ENCODE assay signal across 18 cellular contexts in the genomic region with DNA sequence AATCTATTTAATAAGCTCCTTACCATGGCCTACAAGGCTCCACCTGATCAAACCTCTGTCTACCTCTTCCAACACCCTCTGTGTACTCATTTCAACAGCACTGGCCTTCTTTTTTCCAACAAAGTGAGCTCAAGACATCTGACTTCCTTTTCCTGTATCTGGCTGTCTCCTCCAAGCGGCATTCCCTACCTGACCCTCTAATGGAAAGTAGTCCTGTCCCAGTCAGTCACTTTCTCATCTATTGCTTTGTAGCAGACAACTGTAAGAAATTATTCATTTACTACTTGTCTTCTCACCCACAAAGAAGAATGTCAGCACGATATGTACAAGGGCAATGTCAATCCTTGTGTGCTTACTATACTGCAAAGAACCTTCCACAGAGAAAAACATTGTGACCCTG.
DNase-seq lines count a peak whose midpoint lies in the region; ATAC-seq and TF ChIP-seq lines count a peak whose summit lies in the region.
"Had no signal": no experiment of that assay in that cellular context is flagged by ENCODE, and none has a peak within 500 bp of the region (broad histone marks: within the 10 kb centered on the region; RNA-seq: fewer than 3 reads in every experiment).

No MANE protein-coding gene starts in this region.

- DNase-seq in Panc1 (ENCODE audit: low read depth, low spot score), result no peak
- DNase-seq in kidney tubule cell (ENCODE audit: low spot score), result peak; percentile 49
- DNase-seq in neural progenitor cell (ENCODE audit: low spot score), result peak; percentile 18
- DNase-seq in GM10266 (ENCODE audit: extremely low spot score), result no peak
- no peak for DNase-seq in aorta
- no peak for DNase-seq in activated CD8-positive, alpha-beta T cell treated with anti-CD3 and anti-CD28 coated beads, Interleukin-2, amount 10 ng/mL, durations not matched to agents 7 days and 5 days
- DNase-seq: AML-193, COR-L47, MM.1S, NCI-H1092 treated with DMSO at 0.1 percent for 48 hours, NCI-H1694 treated with DMSO at 0.1 percent for 48 hours, NCI-H526 treated with DMSO at 0.1 percent for 48 hours had no signal

- peaks cover 23% of the 10 kb centered on the region for H3F3A ChIP-seq in neural progenitor cell (ENCODE audit: low read depth)

- WGBS in aorta, 2 donors, result 91 to 92% methylated on average over 2 of the region's 2 CpGs

- no peaks in the 10 kb centered on the region for H3K9me3 Mint-ChIP-seq in neural progenitor cell
- H3K9me3 Mint-ChIP-seq in activated CD8-positive, alpha-beta T cell treated with anti-CD3 and anti-CD28 coated beads, Interleukin-2, amount 10 ng/mL, durations not matched to agents 7 days and 5 days (ENCODE audit: insufficient read depth), result no peaks in the 10 kb centered on the region

- POLR2A ChIA-PET in HEK293 (lab: Yijun Ruan, JAX), result interaction anchor here (0.6 kb wide), 1 partner anchor 479 kb away, joined by 4 read pairs; no protein-coding TSS in a partner anchor
- POLR2A ChIA-PET in Panc1 (lab: Charles Lee), result no interaction called here
- POLR2A ChIA-PET in activated CD8-positive, alpha-beta T cell treated with anti-CD3 and anti-CD28 coated beads, Interleukin-2, amount 10 ng/mL, durations not matched to agents 7 days and 5 days (lab: Charles Lee), result no interaction called here

- H3K4me3 ChIP-seq in HEK293 (ENCODE audit: low read depth, low read length), result no peak overlapping the region
- H3K4me3 ChIP-seq in Panc1 (ENCODE audit: low read depth in 2 of 2, low read length in 2 of 2), result no peak overlapping the region
- H3K4me3 ChIP-seq in neural progenitor cell, result no peak overlapping the region
- no peak overlapping the region for H3K4me3 ChIP-seq in aorta (ENCODE audit: low read length in 2 of 2)
- H3K4me3 ChIP-seq: SJSA1 had no signal

- H3K27ac Mint-ChIP-seq in neural progenitor cell, result no peak overlapping the region
- H3K27ac Mint-ChIP-seq in activated CD8-positive, alpha-beta T cell treated with anti-CD3 and anti-CD28 coated beads, Interleukin-2, amount 10 ng/mL, durations not matched to agents 7 days and 5 days, result no peak overlapping the region

- no peak for TF ChIP-seq CTCF in HEK293 (tag by site-specific recombination; IDR thresholded peaks at IDR 0.05)
- no peak for TF ChIP-seq CTCF in Panc1 (IDR thresholded peaks at IDR 0.05)
- TF ChIP-seq CTCF in neural progenitor cell (IDR thresholded peaks at IDR 0.05), result no peak
- TF ChIP-seq CTCF in GM10266 (IDR thresholded peaks at IDR 0.05; ENCODE audit: control insufficient read depth, insufficient read depth, low read depth, missing control alignments), result no peak

- CTCF ChIA-PET in HEK293 (lab: Yijun Ruan, JAX), result interaction anchor here (1.1 kb wide), 1 partner anchor 141 kb away, joined by 3 read pairs; no protein-coding TSS in a partner anchor
- CTCF ChIA-PET in Panc1 (lab: Charles Lee), result interaction anchor here (0.9 kb wide), 1 partner anchor 13 kb away, joined by 4 read pairs; no protein-coding TSS in a partner anchor
- CTCF ChIA-PET in activated CD8-positive, alpha-beta T cell treated with anti-CD3 and anti-CD28 coated beads, Interleukin-2, amount 10 ng/mL, durations not matched to agents 7 days and 5 days (lab: Charles Lee), result interaction anchor here (0.9 to 2.4 kb wide), 4 partner anchors 9 to 61 kb away, joined by 3 to 14 read pairs (median 3); no protein-coding TSS in a partner anchor

- H3K9ac ChIP-seq in neural progenitor cell, result no peak overlapping the region
- H3K9ac ChIP-seq: KMS-11 had no signal

- H3K4me3 Mint-ChIP-seq in neural progenitor cell, result no peak overlapping the region
- H3K4me3 Mint-ChIP-seq in activated CD8-positive, alpha-beta T cell treated with anti-CD3 and anti-CD28 coated beads, Interleukin-2, amount 10 ng/mL, durations not matched to agents 7 days and 5 days, result no peak overlapping the region

- in situ Hi-C loops in Panc1 (cut with HindIII; ENCODE audit: low pct_unique_long_range_greater_than_20kb, low sequenced_read_pairs), result no loop called here

- no TSS peak for BruUV-seq in Panc1 (replicated peaks; lab: Mats Ljungman, UMichigan)

- H3K4me1 Mint-ChIP-seq in neural progenitor cell, result peaks cover 65% of the 10 kb centered on the region
- peaks cover 28% of the 10 kb centered on the region for H3K4me1 Mint-ChIP-seq in activated CD8-positive, alpha-beta T cell treated with anti-CD3 and anti-CD28 coated beads, Interleukin-2, amount 10 ng/mL, durations not matched to agents 7 days and 5 days (ENCODE audit: low read depth)

- no peak overlapping the region for H2AFZ ChIP-seq in neural progenitor cell (replicated peaks)

- H3K9me3 ChIP-seq in HEK293 (ENCODE audit: control insufficient read depth, insufficient read depth, low read depth, low read length) (no peaks in the 10 kb centered on the region), Panc1 (ENCODE audit: control insufficient read depth, insufficient read depth, low read depth, low read length) (no peaks in the 10 kb centered on the region), neural progenitor cell (ENCODE audit: low read depth) (no peaks in the 10 kb centered on the region), aorta (ENCODE audit: control insufficient read depth, low read length) (no peaks in the 10 kb centered on the region)
- H3K9me3 ChIP-seq: SJSA1 had no signal

- ATAC-seq in Panc1, result no peak
- ATAC-seq in GM21360 (IDR thresholded peaks at IDR 0.05; ENCODE audit: unreplicated experiment), result no peak
- ATAC-seq in aorta (ENCODE audit: low FRiP score), result no peak
- no peak for ATAC-seq in activated CD8-positive, alpha-beta T cell treated with anti-CD3 and anti-CD28 coated beads, Interleukin-2, amount 10 ng/mL, durations not matched to agents 7 days and 5 days
- ATAC-seq: HCT116 had no signal

- no peak overlapping the region for H3K4me2 ChIP-seq in neural progenitor cell
- H3K4me2 ChIP-seq: KMS-11 had no signal

- H3K27me3 ChIP-seq in Panc1 (ENCODE audit: control insufficient read depth, insufficient read depth, low read length) (no peaks in the 10 kb centered on the region), neural progenitor cell (no peaks in the 10 kb centered on the region), aorta (ENCODE audit: control insufficient read depth in 1 of 2, insufficient read depth in 2 of 2, low read length in 1 of 2) (no peaks in the 10 kb centered on the region)
- H3K27me3 ChIP-seq: SJSA1 had no signal

- H3K27ac ChIP-seq in HEK293 (ENCODE audit: extremely low read depth, low read depth, low read length) (no peak overlapping the region), Panc1 (ENCODE audit: low read length) (peak overlapping the region; percentile 70), neural progenitor cell (peak overlapping the region; percentile 69), aorta (ENCODE audit: low read depth in 1 of 2, low read length in 2 of 2) (no peak overlapping the region)
- H3K27ac ChIP-seq: KMS-11, RWPE1, SJSA1 had no signal

- H3K27me3 Mint-ChIP-seq in neural progenitor cell (ENCODE audit: insufficient read depth, low read depth), result peaks cover 2% of the 10 kb centered on the region
- H3K27me3 Mint-ChIP-seq in activated CD8-positive, alpha-beta T cell treated with anti-CD3 and anti-CD28 coated beads, Interleukin-2, amount 10 ng/mL, durations not matched to agents 7 days and 5 days (ENCODE audit: low read depth), result no peaks in the 10 kb centered on the region

- intact Hi-C loops in Panc1 (cut with micrococcal nuclease; ENCODE audit: unreplicated experiment) (no loop called here), aorta (cut with DNase I) (no loop called here)

- no peaks in the 10 kb centered on the region for H3K36me3 Mint-ChIP-seq in neural progenitor cell
- no peaks in the 10 kb centered on the region for H3K36me3 Mint-ChIP-seq in activated CD8-positive, alpha-beta T cell treated with anti-CD3 and anti-CD28 coated beads, Interleukin-2, amount 10 ng/mL, durations not matched to agents 7 days and 5 days (ENCODE audit: low read depth)

- H3K4me1 ChIP-seq in HEK293 (ENCODE audit: control insufficient read depth, insufficient read depth, low read length) (peaks cover 27% of the 10 kb centered on the region), Panc1 (ENCODE audit: control insufficient read depth, insufficient read depth, low read length) (peaks cover 76% of the 10 kb centered on the region), neural progenitor cell (peaks cover 31% of the 10 kb centered on the region), aorta (ENCODE audit: control insufficient read depth in 1 of 2, insufficient read depth in 2 of 2, low read length in 2 of 2) (peaks cover 4 to 23% of the 10 kb centered on the region in 2 donors)

- H4K20me1 ChIP-seq in neural progenitor cell (ENCODE audit: low read depth), result peaks cover 96% of the 10 kb centered on the region

- peaks cover 100% of the 10 kb centered on the region for H3K79me2 ChIP-seq in neural progenitor cell (ENCODE audit: low read depth)

- H3K36me3 ChIP-seq in HEK293 (ENCODE audit: control insufficient read depth in 2 of 2, insufficient read depth in 1 of 2, low read length in 2 of 2) (no peaks in the 10 kb centered on the region), Panc1 (ENCODE audit: control insufficient read depth, insufficient read depth, low read length) (no peaks in the 10 kb centered on the region), neural progenitor cell (no peaks in the 10 kb centered on the region), aorta (ENCODE audit: control insufficient read depth in 1 of 2, insufficient read depth in 2 of 2, low read length in 1 of 2) (no peaks in the 10 kb centered on the region)
- H3K36me3 ChIP-seq: SJSA1 had no signal

TF ChIP-seq in HEK293, 187 proteins besides CTCF, POLR2A, EP300 and RAD21:
- TF ChIP-seq ZNF140 (tag by site-specific recombination; IDR thresholded peaks at IDR 0.05) (no peak), PRDM1 (tag by site-specific recombination; IDR thresholded peaks at IDR 0.05) (peak; percentile 73), ZNF132 (tag by site-specific recombination; IDR thresholded peaks at IDR 0.05; ENCODE audit: borderline replicate concordance) (no peak), ZNF174 (tag by site-specific recombination; IDR thresholded peaks at IDR 0.05) (no peak), ZNF10 (tag by site-specific recombination; IDR thresholded peaks at IDR 0.05) (no peak)

Comparison
In these comparisons a context has a peak if more than half of its experiments do, and no peak if none do; other contexts are left out.
1. H3K27ac ChIP-seq: peak in Panc1 (single experiment) and neural progenitor cell (single experiment); none in HEK293 (single experiment) and aorta (0 of 2).
2. DNase-seq: peak in kidney tubule cell (single experiment) and neural progenitor cell (single experiment); none in Panc1 (single experiment), GM10266 (single experiment), aorta (0 of 2) and activated CD8-positive, alpha-beta T cell treated with anti-CD3 and anti-CD28 coated beads, Interleukin-2, amount 10 ng/mL, durations not matched to agents 7 days and 5 days (single experiment).